Comparison of ENCODE assay signal across 7 cellular contexts in genomic region chr5:146214881-146215280, GRCh38. TPM values are rescaled to one million over a fixed set of nuclear protein-coding genes. Genes with fewer than 3 reads are reported as not detected.
DNase-seq lines count a peak whose midpoint lies in the region; ATAC-seq, FAIRE-seq and TF ChIP-seq lines count a peak whose summit lies in the region.
"Not testable (repeated sequence)": the region's sequence is repeated elsewhere in the genome, so short reads cannot be mapped to it uniquely, and the experiment has no call there.

No MANE protein-coding gene starts in this region.

- H3K4me3 ChIP-seq in HepG2 (replicated peaks in 1 of 3; ENCODE audit: insufficient read depth in 1 of 3, low read depth in 2 of 3, low read length in 3 of 3) = not testable (repeated sequence)

- H3K27me3 Mint-ChIP-seq in CD4-positive, alpha-beta T cell; activated naive CD4-positive, alpha-beta T cell treated with anti-CD3 and anti-CD28 coated beads, Interleukin-2, amount 50 U/mL, for 24 hours: not testable (repeated sequence)

- not testable (repeated sequence) for DNase-seq in CD4-positive, alpha-beta T cell; HepG2 (ENCODE audit: low spot score)
- DNase-seq in NAMALWA (ENCODE audit: low spot score) = peak; percentile 36

- ATAC-seq in CD4-positive, alpha-beta T cell (ENCODE audit: poor library complexity); HepG2: not testable (repeated sequence)
- ATAC-seq in GM19043 (IDR thresholded peaks at IDR 0.05; ENCODE audit: low read depth, unreplicated experiment) (peak; percentile 45), GM21576 (IDR thresholded peaks at IDR 0.05; ENCODE audit: unreplicated experiment) (peak; percentile 45), HG03064 (IDR thresholded peaks at IDR 0.05; ENCODE audit: low read depth, unreplicated experiment) (peak; percentile 55)

- intact Hi-C loops in CD4-positive, alpha-beta T cell (cut with DNase I, micrococcal nuclease); HepG2 (cut with micrococcal nuclease; ENCODE audit: unreplicated experiment): not testable (repeated sequence)

- H2AFZ ChIP-seq in HepG2 (ENCODE audit: low read length) = not testable (repeated sequence)

- peaks cover 10% of the 10 kb centered on the region for H4K20me1 ChIP-seq in HepG2 (ENCODE audit: insufficient read depth, low read length)

- peak; percentile 12 for FAIRE-seq in HepG2 (lab: Jason Lieb, UNC)

- in situ Hi-C loops in HepG2 (cut with HindIII; ENCODE audit: extremely low pct_ligation_motif_present, low pct_unique_long_range_greater_than_20kb) = not testable (repeated sequence)

- not testable (repeated sequence) for H3K27ac ChIP-seq in CD4-positive, alpha-beta T cell (ENCODE audit: low read depth, low read length); HepG2 (ENCODE audit: extremely low read length, insufficient read depth, low read length)

- H3K79me2 ChIP-seq in HepG2 (ENCODE audit: insufficient read depth, low read length) = peaks cover 89% of the 10 kb centered on the region

- not testable (repeated sequence) for BruUV-seq in HepG2 (replicated peaks; lab: Mats Ljungman, UMichigan)

- not testable (repeated sequence) for TF ChIP-seq EP300 in HepG2 (IDR thresholded peaks at IDR 0.05; ENCODE audit: low read depth in 2 of 2, low read length in 2 of 2); HepG2 (CRISPR knock-in tag; IDR thresholded peaks at IDR 0.05; ENCODE audit: borderline replicate concordance)

- POLR2A ChIA-PET in CD4-positive, alpha-beta T cell (lab: Charles Lee); HepG2 (lab: Yijun Ruan, JAX): not testable (repeated sequence)

- H3K4me2 ChIP-seq in HepG2 (ENCODE audit: low read depth, low read length) = not testable (repeated sequence)

- TF ChIP-seq POLR2A in HepG2 (IDR thresholded peaks at IDR 0.05; ENCODE audit: insufficient read depth in 1 of 2, low read depth in 2 of 2, low read length in 2 of 2) = not testable (repeated sequence)

- not testable (repeated sequence) for H3K9ac ChIP-seq in HepG2 (ENCODE audit: insufficient read depth, low read depth, low read length)

- H3K36me3 ChIP-seq in HepG2 (replicated peaks in 1 of 2; ENCODE audit: control insufficient read depth in 1 of 2, insufficient read depth in 2 of 2, low read length in 2 of 2) = peaks cover 6 to 13% of the 10 kb centered on the region in 2 experiments; a peak in 3 of 5 replicates

- H3K4me1 ChIP-seq in HepG2 (ENCODE audit: insufficient read depth, low read length) = peaks cover 37% of the 10 kb centered on the region

- peaks cover 40% of the 10 kb centered on the region for H3K36me3 Mint-ChIP-seq in CD4-positive, alpha-beta T cell (ENCODE audit: low read depth)
- H3K36me3 Mint-ChIP-seq in activated naive CD4-positive, alpha-beta T cell treated with anti-CD3 and anti-CD28 coated beads, Interleukin-2, amount 50 U/mL, for 24 hours = not testable (repeated sequence)

- not testable (repeated sequence) for H3K9me3 Mint-ChIP-seq in CD4-positive, alpha-beta T cell; activated naive CD4-positive, alpha-beta T cell treated with anti-CD3 and anti-CD28 coated beads, Interleukin-2, amount 50 U/mL, for 24 hours

- 98% methylated on average over 5 of the region's 5 CpGs for WGBS in HepG2 (ENCODE audit: low lambda C conversion rate)

- H3K4me1 Mint-ChIP-seq in CD4-positive, alpha-beta T cell (ENCODE audit: low read depth) = peaks cover 56% of the 10 kb centered on the region
- H3K4me1 Mint-ChIP-seq in activated naive CD4-positive, alpha-beta T cell treated with anti-CD3 and anti-CD28 coated beads, Interleukin-2, amount 50 U/mL, for 24 hours = peaks cover 60% of the 10 kb centered on the region

- peak overlapping the region; percentile 42 for H3K27ac Mint-ChIP-seq in CD4-positive, alpha-beta T cell
- H3K27ac Mint-ChIP-seq in activated naive CD4-positive, alpha-beta T cell treated with anti-CD3 and anti-CD28 coated beads, Interleukin-2, amount 50 U/mL, for 24 hours = peak overlapping the region; percentile 41

- H3K4me3 Mint-ChIP-seq in CD4-positive, alpha-beta T cell; activated naive CD4-positive, alpha-beta T cell treated with anti-CD3 and anti-CD28 coated beads, Interleukin-2, amount 50 U/mL, for 24 hours: not testable (repeated sequence)

- TF ChIP-seq RAD21 in HepG2 (CRISPR knock-in tag; IDR thresholded peaks at IDR 0.05) = not testable (repeated sequence)

- not testable (repeated sequence) for TF ChIP-seq CTCF in CD4-positive, alpha-beta T cell (IDR thresholded peaks at IDR 0.05); HepG2 (CRISPR knock-in tag; IDR thresholded peaks at IDR 0.05)

- not testable (repeated sequence) for H3K27me3 ChIP-seq in CD4-positive, alpha-beta T cell (ENCODE audit: control insufficient read depth, insufficient read depth, low read length); HepG2 (ENCODE audit: control insufficient read depth in 1 of 2, insufficient read depth in 2 of 2, low read length in 2 of 2)

- CTCF ChIA-PET in CD4-positive, alpha-beta T cell (lab: Charles Lee); HepG2 (lab: Yijun Ruan, JAX; ENCODE audit: low intra/inter-chr PET ratio, low total read pairs): not testable (repeated sequence)

- H3K9me3 ChIP-seq in CD4-positive, alpha-beta T cell (ENCODE audit: control insufficient read depth, low read length); HepG2 (ENCODE audit: low read length): not testable (repeated sequence)

RNA-seq across cellular contexts. Expression of gene RBM27, which starts 11.5 kb away (rescaled TPM):
- 10 to 100 TPM; 29.7 to 33.2 TPM for total RNA-seq in CD4-positive, alpha-beta T cell
- 23.4 and 31.2 TPM in 2 replicates for total RNA-seq in HepG2 (2016; rRNA removed; fragmentation: Illumina TruSeq; extraction: Trizol)
- 3.1 and 4.5 TPM in 2 replicates for total RNA-seq in HepG2 (2016; cell fraction: cytosol; rRNA removed; fragmentation: Illumina TruSeq; extraction: Trizol; ENCODE audit: low read depth)
- 21.8 and 27.9 TPM in 2 replicates for total RNA-seq in HepG2 (2016; cell fraction: insoluble cytoplasmic fraction; rRNA removed; fragmentation: Illumina TruSeq; extraction: Trizol)
- 8.6 and 10.8 TPM in 2 replicates for total RNA-seq in HepG2 (2016; cell fraction: membrane; rRNA removed; fragmentation: Illumina TruSeq; extraction: Trizol)
- 17.9 and 21.4 TPM in 2 replicates for total RNA-seq in HepG2 (2016; cell fraction: nucleus; rRNA removed; fragmentation: Illumina TruSeq; extraction: Trizol)
- 9.9 and 12.9 TPM in 2 replicates for polyA plus RNA-seq in HepG2 (2011; rRNA removed)
- polyA plus RNA-seq in HepG2 (2011; cell fraction: cytosol; rRNA removed) = 3.5 and 5.7 TPM in 2 replicates
- polyA plus RNA-seq in HepG2 (2011; cell fraction: nucleus; rRNA removed) = 5.9 and 7.8 TPM in 2 replicates
- polyA plus RNA-seq in HepG2 (2012) = 7.4 and 9.5 TPM in 2 replicates
- polyA plus RNA-seq in HepG2 (2016; cell fraction: cytosol; fragmentation: Illumina TruSeq; extraction: Trizol; ENCODE audit: low read depth) = 0.54 and 0.58 TPM in 2 replicates
- 20.4 and 20.7 TPM in 2 replicates for polyA plus RNA-seq in HepG2 (2016; cell fraction: insoluble cytoplasmic fraction; fragmentation: Illumina TruSeq; extraction: Trizol; ENCODE audit: low read depth)
- 2.8 and 3.6 TPM in 2 replicates for polyA plus RNA-seq in HepG2 (2016; cell fraction: membrane; fragmentation: Illumina TruSeq; extraction: Trizol; ENCODE audit: low read depth)
- polyA plus RNA-seq in HepG2 (2016; cell fraction: nucleus; fragmentation: Illumina TruSeq; extraction: Trizol; ENCODE audit: insufficient read depth, low read depth) = 15.7 and 17.1 TPM in 2 replicates
- polyA minus RNA-seq in HepG2 (2011; rRNA and poly(A)+ RNA removed; ENCODE audit: low replicate concordance) = 57.9 and 104 TPM in 2 replicates
- 32.9 and 38.0 TPM in 2 replicates for polyA minus RNA-seq in HepG2 (2011; cell fraction: cytosol; rRNA and poly(A)+ RNA removed)
- polyA minus RNA-seq in HepG2 (2011; cell fraction: nucleus; rRNA and poly(A)+ RNA removed) = 45.3 and 46.0 TPM in 2 replicates

RNA-seq across cellular contexts. Expression of gene LARS1, which starts 32.4 kb away (rescaled TPM):
- total RNA-seq in CD4-positive, alpha-beta T cell = 10 to 100 TPM; 35.3 to 35.7 TPM
- 96.5 and 140 TPM in 2 replicates for total RNA-seq in HepG2 (2016; rRNA removed; fragmentation: Illumina TruSeq; extraction: Trizol)
- total RNA-seq in HepG2 (2016; cell fraction: cytosol; rRNA removed; fragmentation: Illumina TruSeq; extraction: Trizol; ENCODE audit: low read depth) = 12.2 and 15.2 TPM in 2 replicates
- 99.3 and 136 TPM in 2 replicates for total RNA-seq in HepG2 (2016; cell fraction: insoluble cytoplasmic fraction; rRNA removed; fragmentation: Illumina TruSeq; extraction: Trizol)
- total RNA-seq in HepG2 (2016; cell fraction: membrane; rRNA removed; fragmentation: Illumina TruSeq; extraction: Trizol) = 30.1 and 37.1 TPM in 2 replicates
- total RNA-seq in HepG2 (2016; cell fraction: nucleus; rRNA removed; fragmentation: Illumina TruSeq; extraction: Trizol) = 102 and 112 TPM in 2 replicates
- polyA plus RNA-seq in HepG2 (2011; rRNA removed) = 21.2 and 21.8 TPM in 2 replicates
- polyA plus RNA-seq in HepG2 (2011; cell fraction: cytosol; rRNA removed) = 7.5 and 12.4 TPM in 2 replicates
- polyA plus RNA-seq in HepG2 (2011; cell fraction: nucleus; rRNA removed) = 29.9 and 36.2 TPM in 2 replicates
- polyA plus RNA-seq in HepG2 (2012) = 68.9 and 88.6 TPM in 2 replicates
- 5.8 and 6.1 TPM in 2 replicates for polyA plus RNA-seq in HepG2 (2016; cell fraction: cytosol; fragmentation: Illumina TruSeq; extraction: Trizol; ENCODE audit: low read depth)
- polyA plus RNA-seq in HepG2 (2016; cell fraction: insoluble cytoplasmic fraction; fragmentation: Illumina TruSeq; extraction: Trizol; ENCODE audit: low read depth) = 76.4 and 84.5 TPM in 2 replicates
- 15.5 TPM in 2 replicates for polyA plus RNA-seq in HepG2 (2016; cell fraction: membrane; fragmentation: Illumina TruSeq; extraction: Trizol; ENCODE audit: low read depth)
- 119 and 123 TPM in 2 replicates for polyA plus RNA-seq in HepG2 (2016; cell fraction: nucleus; fragmentation: Illumina TruSeq; extraction: Trizol; ENCODE audit: insufficient read depth, low read depth)
- polyA minus RNA-seq in HepG2 (2011; rRNA and poly(A)+ RNA removed; ENCODE audit: low replicate concordance) = 42.7 and 58.6 TPM in 2 replicates
- 30.7 and 38.8 TPM in 2 replicates for polyA minus RNA-seq in HepG2 (2011; cell fraction: cytosol; rRNA and poly(A)+ RNA removed)
- polyA minus RNA-seq in HepG2 (2011; cell fraction: nucleus; rRNA and poly(A)+ RNA removed) = 88.7 and 106 TPM in 2 replicates
